ENCODE assay signal across 12 cellular contexts in genomic region chr9:134661791-134662142, GRCh38. TPM values are rescaled to one million over a fixed set of nuclear protein-coding genes. Genes with fewer than 3 reads are reported as not detected.
DNase-seq lines count a peak whose midpoint lies in the region; ATAC-seq and TF ChIP-seq lines count a peak whose summit lies in the region.
"Had no signal": no experiment of that assay in that cellular context is flagged by ENCODE, and none has a peak within 500 bp of the region (broad histone marks: within the 10 kb centered on the region; RNA-seq: fewer than 3 reads in every experiment).

No MANE protein-coding gene starts in this region.

- peak; percentile 53 for ATAC-seq in left lung
- no peak for ATAC-seq in GM21447 (IDR thresholded peaks at IDR 0.05; ENCODE audit: unreplicated experiment)

- H3K79me2 ChIP-seq in GM23248 (ENCODE audit: insufficient read depth): peaks cover 81% of the 10 kb centered on the region

- H3K4me3 ChIP-seq in GM23248 (peak overlapping the region; percentile 26), colonic mucosa (no peak overlapping the region), left lung (no peak overlapping the region), stomach smooth muscle (ENCODE audit: low read length in 2 of 2) (peak overlapping the region in 1 of 2 donors; percentile 47), WERI-Rb-1 (ENCODE audit: low read depth, low read length) (no peak overlapping the region), thyroid gland (replicated peaks in 1 of 3) (no peak overlapping the region)
- H3K4me3 ChIP-seq: prostate gland had no signal

- DNase-seq in GM23248 (peak; percentile 98), colonic mucosa (no peak), left lung (peak; percentile 26 to 29), WERI-Rb-1 (no peak), thyroid gland (no peak), HUDEP-2 (lab: John Stamatoyannopoulos, UW; ENCODE audit: unreplicated experiment in 76 of 76) (no peak)
- DNase-seq: activated CD4-positive, alpha-beta T cell treated with anti-CD3 and anti-CD28 coated beads for 4 hours; activated effector memory CD4-positive, alpha-beta T cell treated with Interleukin-2 at 50 U/mL for 16 hours; KG1 had no signal

- intact Hi-C loops in colonic mucosa (cut with DNase I) (no loop called here), left lung (cut with DNase I) (no loop called here), thyroid gland (cut with DNase I) (no loop called here)

- peaks cover 78% of the 10 kb centered on the region for H3F3A ChIP-seq in GM23248 (ENCODE audit: insufficient read depth)

- TF ChIP-seq POLR2A in thyroid gland (IDR thresholded peaks at IDR 0.05): no peak

- H3K27ac ChIP-seq in GM23248 (peak overlapping the region; percentile 97), colonic mucosa (peak overlapping the region; percentile 36), left lung (no peak overlapping the region), stomach smooth muscle (ENCODE audit: low read length) (peak overlapping the region; percentile 92), WERI-Rb-1 (no peak overlapping the region), thyroid gland (no peak overlapping the region)

- peaks cover under 1% of the 10 kb centered on the region; the same call in 1 of the 2 replicates for H4K20me1 ChIP-seq in GM23248 (ENCODE audit: insufficient read depth)

- no peaks in the 10 kb centered on the region for H3K9me2 ChIP-seq in GM23248 (ENCODE audit: insufficient read depth)

- H3K36me3 ChIP-seq in GM23248 (ENCODE audit: low read depth) (0 out of 2 replicates have a peak, but pooled peaks cover 8% of the 10 kb centered on the region), colonic mucosa (no peaks in the 10 kb centered on the region), left lung (no peaks in the 10 kb centered on the region), stomach smooth muscle (ENCODE audit: control insufficient read depth in 2 of 2, insufficient read depth in 2 of 2, low read length in 2 of 2) (no peaks in the 10 kb centered on the region), WERI-Rb-1 (no peaks in the 10 kb centered on the region), thyroid gland (no peaks in the 10 kb centered on the region)
- H3K36me3 ChIP-seq: prostate gland had no signal

- in situ Hi-C loops in GM23248 (cut with MboI): loop anchor here (25.0 kb wide), 1 partner anchor 199 kb away; no protein-coding TSS in a partner anchor

- WGBS in GM23248 (ENCODE audit: low coverage in 1 of 2, low lambda C conversion rate in 2 of 2, missing lambda C conversion rate in 2 of 2), 2 experiments: 1 to 2% methylated on average over 11 of the region's 11 CpGs
- 86 to 90% methylated on average over 11 of the region's 11 CpGs for WGBS in thyroid gland, 2 donors

- TF ChIP-seq CTCF in colonic mucosa (IDR thresholded peaks at IDR 0.05) (no peak), left lung (IDR thresholded peaks at IDR 0.05) (no peak), WERI-Rb-1 (IDR thresholded peaks at IDR 0.05; ENCODE audit: low read depth, low read length) (no peak), thyroid gland (IDR thresholded peaks at IDR 0.05) (no peak)

- no peaks in the 10 kb centered on the region for H3K9me3 ChIP-seq in GM23248 (ENCODE audit: low read depth)
- H3K9me3 ChIP-seq in colonic mucosa: no peaks in the 10 kb centered on the region
- peaks cover 0 to 16% of the 10 kb centered on the region in 2 donors for H3K9me3 ChIP-seq in left lung
- H3K9me3 ChIP-seq in stomach smooth muscle (ENCODE audit: control insufficient read depth in 2 of 2, low read length in 2 of 2): no peaks in the 10 kb centered on the region
- peaks cover 7% of the 10 kb centered on the region for H3K9me3 ChIP-seq in WERI-Rb-1 (ENCODE audit: severe bottlenecking)
- H3K9me3 ChIP-seq in thyroid gland: no peaks in the 10 kb centered on the region
- H3K9me3 ChIP-seq: prostate gland had no signal

- H3K4me1 ChIP-seq in GM23248 (ENCODE audit: insufficient read depth) (peaks cover 49% of the 10 kb centered on the region), colonic mucosa (no peaks in the 10 kb centered on the region), left lung (peaks cover 0 to 16% of the 10 kb centered on the region in 2 donors), stomach smooth muscle (ENCODE audit: control insufficient read depth, insufficient read depth, low read length) (peaks cover 73% of the 10 kb centered on the region), thyroid gland (peaks cover 0 to 11% of the 10 kb centered on the region in 2 donors)
- H3K4me1 ChIP-seq: prostate gland had no signal

- peak overlapping the region; percentile 38 for H3K4me2 ChIP-seq in GM23248 (ENCODE audit: unreplicated experiment)

- no peak overlapping the region for H2AFZ ChIP-seq in GM23248

- H3K27me3 ChIP-seq in GM23248 (replicated peaks; ENCODE audit: insufficient read depth): no peaks in the 10 kb centered on the region
- no peaks in the 10 kb centered on the region for H3K27me3 ChIP-seq in colonic mucosa
- H3K27me3 ChIP-seq in left lung: no peaks in the 10 kb centered on the region
- H3K27me3 ChIP-seq in stomach smooth muscle (ENCODE audit: control insufficient read depth in 1 of 2, insufficient read depth in 2 of 2, low read length in 2 of 2): no peaks in the 10 kb centered on the region
- H3K27me3 ChIP-seq in WERI-Rb-1 (ENCODE audit: insufficient read depth, low read depth, severe bottlenecking): no peaks in the 10 kb centered on the region
- H3K27me3 ChIP-seq in thyroid gland: no peaks in the 10 kb centered on the region

- H3K9ac ChIP-seq in GM23248 (peak overlapping the region; percentile 83), colonic mucosa (ENCODE audit: low read depth in 2 of 2, low read length in 2 of 2) (no peak overlapping the region), stomach smooth muscle (ENCODE audit: low read length in 2 of 2) (no peak overlapping the region)

RNA-seq across cellular contexts. Expression of gene COL5A1, which starts 20.2 kb away (rescaled TPM):
- total RNA-seq in GM23248 (2014; rRNA removed; shearing (Covaris generic)): 812 and 897 TPM in 2 replicates
- polyA plus RNA-seq in GM23248 (2016; fragmentation: Nextera tagmentation; extraction: Ambion mirVana): 206 and 211 TPM in 2 replicates
- total RNA-seq in colonic mucosa: 10 to 100 TPM; 10.9 to 21.7 TPM
- 100 to 1,000 TPM; 205 to 357 TPM for total RNA-seq in left lung
- total RNA-seq in thyroid gland: 10 to 100 TPM in 2 of 4 donors, 1 to 10 TPM in 2; 4.8 to 16.5 (median 9.4) TPM

Comparison
In these comparisons a context has a peak if more than half of its experiments do, and no peak if none do; other contexts are left out.
1. DNase-seq: peak in GM23248 (single experiment) and left lung (2 of 2); none in colonic mucosa (single experiment), WERI-Rb-1 (single experiment), thyroid gland (0 of 2) and HUDEP-2 (0 of 76).
2. H3K27ac ChIP-seq: peak in GM23248 (single experiment), colonic mucosa (single experiment) and stomach smooth muscle (single experiment); none in left lung (0 of 2), WERI-Rb-1 (single experiment) and thyroid gland (0 of 3).
3. RNA of gene COL5A1, which starts 20.2 kb away (total RNA-seq): 812 to 897 TPM in GM23248 and 205 to 357 TPM in left lung; 10.9 to 21.7 TPM in colonic mucosa and 4.8 to 16.5 TPM in thyroid gland; every median in the first group is over 4 times any median in the second.